Comparison of ENCODE assay signal across 14 cellular contexts in the genomic region with DNA sequence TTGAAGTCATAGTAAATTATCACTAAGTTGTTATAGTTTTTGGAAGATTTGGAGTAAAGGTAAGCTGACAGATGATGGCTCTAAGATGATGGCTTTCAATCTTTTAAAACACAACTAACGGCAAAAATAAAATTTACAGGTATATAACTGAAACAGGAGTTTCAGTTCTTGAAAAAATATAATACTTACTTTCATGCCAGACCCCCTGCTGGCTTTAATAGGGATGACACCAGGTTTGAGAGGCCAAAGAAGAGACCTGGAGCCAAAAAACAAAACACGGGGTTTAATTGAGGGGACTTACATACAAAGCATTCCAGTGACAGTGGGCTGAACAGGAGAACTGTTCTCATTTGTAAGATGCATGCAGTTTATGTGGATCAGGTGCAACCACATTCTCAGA.
DNase-seq lines count a peak whose midpoint lies in the region; ATAC-seq and TF ChIP-seq lines count a peak whose summit lies in the region.
"Had no signal": no experiment of that assay in that cellular context is flagged by ENCODE, and none has a peak within 500 bp of the region (broad histone marks: within the 10 kb centered on the region; RNA-seq: fewer than 3 reads in every experiment).

No MANE protein-coding gene starts in this region.

- H3K36me3 ChIP-seq in HCT116 (ENCODE audit: control insufficient read depth in 1 of 2, insufficient read depth in 2 of 2, low read length in 2 of 2) (no peaks in the 10 kb centered on the region), OCI-LY7 (ENCODE audit: insufficient read depth, low read length) (no peaks in the 10 kb centered on the region)
- H3K36me3 ChIP-seq: SJSA1 had no signal

- no peak overlapping the region for H3K4me2 ChIP-seq in HCT116 (ENCODE audit: low read length)
- H3K4me2 ChIP-seq in OCI-LY7 (ENCODE audit: low read length), result peak overlapping the region; percentile 23; the same call in 1 of the 2 replicates

- H3K9ac ChIP-seq in HCT116 (ENCODE audit: low read length), result no peak overlapping the region

- H3K4me3 ChIP-seq in HCT116 (replicated peaks in 1 of 2; ENCODE audit: low read depth in 1 of 2, low read length in 2 of 2), result no peak overlapping the region
- no peak overlapping the region for H3K4me3 ChIP-seq in OCI-LY7 (ENCODE audit: low read depth, low read length, poor library complexity, severe bottlenecking)
- H3K4me3 ChIP-seq: SJSA1 had no signal

- peaks cover 18% of the 10 kb centered on the region for H3K27me3 ChIP-seq in HCT116 (ENCODE audit: insufficient read depth, low read length)
- H3K27me3 ChIP-seq: SJSA1 had no signal

- H3K9me2 ChIP-seq in HCT116 (ENCODE audit: insufficient read depth) (no peaks in the 10 kb centered on the region), OCI-LY7 (ENCODE audit: insufficient read depth, low read length) (no peaks in the 10 kb centered on the region)

- intact Hi-C loops in HCT116 (cut with micrococcal nuclease) (no loop called here), OCI-LY7 (cut with micrococcal nuclease; ENCODE audit: unreplicated experiment) (no loop called here), left colon (cut with DNase I, micrococcal nuclease) (no loop called here)

- H2AFZ ChIP-seq in HCT116 (ENCODE audit: low read depth, low read length, poor library complexity, severe bottlenecking), result no peak overlapping the region
- H2AFZ ChIP-seq in OCI-LY7 (ENCODE audit: low read length), result peak overlapping the region; percentile 15; the same call in 1 of the 2 replicates

- TF ChIP-seq POLR2A in HCT116 (IDR thresholded peaks at IDR 0.05; ENCODE audit: borderline replicate concordance, extremely low read depth, insufficient read depth, insufficient read length), result no peak

- BruUV-seq in HCT116 (replicated peaks; lab: Mats Ljungman, UMichigan), result no TSS peak
- no TSS peak for BruUV-seq in OCI-LY7 (replicated peaks; lab: Mats Ljungman, UMichigan)

- RAD21 ChIA-PET in HCT116 (lab: Charles Lee; ENCODE audit: low non-redundant PET in 1 of 2, low total read pairs in 2 of 2, uncharacterized antibody in 2 of 2, unreplicated experiment in 2 of 2), result no interaction called here

- H3K9me3 ChIP-seq in HCT116 (ENCODE audit: control insufficient read depth in 1 of 2, insufficient read depth in 1 of 2, low read depth in 1 of 2, low read length in 2 of 2), result no peaks in the 10 kb centered on the region
- no peaks in the 10 kb centered on the region for H3K9me3 ChIP-seq in OCI-LY7 (ENCODE audit: low read length)
- H3K9me3 ChIP-seq: SJSA1 had no signal

- POLR2A ChIA-PET in HCT116 (lab: Charles Lee) (no interaction called here), OCI-LY7 (lab: Charles Lee) (interaction anchor here (0.6 kb wide), 1 partner anchor 909 kb away, joined by 3 read pairs; no protein-coding TSS in a partner anchor)

- TF ChIP-seq CTCF in HCT116 (IDR thresholded peaks at IDR 0.05 in 2 of 3, conservative IDR thresholded peaks at IDR 0.05 in 1 of 3; ENCODE audit: borderline replicate concordance in 1 of 3, insufficient read depth in 1 of 3, low read depth in 2 of 3, low read length in 2 of 3) (peak in 2 of 3 experiments; percentile 30 to 43; a peak in 3 of 6 replicates), OCI-LY7 (conservative IDR thresholded peaks at IDR 0.05; ENCODE audit: low read length) (peak; percentile 75)

- no peaks in the 10 kb centered on the region for H3K4me1 ChIP-seq in HCT116 (ENCODE audit: control insufficient read depth in 1 of 2, insufficient read depth in 2 of 2, low read length in 2 of 2)
- no peaks in the 10 kb centered on the region for H3K4me1 ChIP-seq in OCI-LY7 (ENCODE audit: insufficient read depth, low read length, poor library complexity, severe bottlenecking)
- H3K4me1 ChIP-seq: SJSA1 had no signal

- ATAC-seq in HCT116 (peak; percentile 40; the same call in 1 of the 2 replicates), HG03565 (IDR thresholded peaks at IDR 0.05; ENCODE audit: unreplicated experiment) (no peak), left colon (no peak)

- TF ChIP-seq RAD21 in HCT116 (IDR thresholded peaks at IDR 0.05; ENCODE audit: low read depth), result no peak

- peak; percentile 10 for DNase-seq in ELR (ENCODE audit: low read depth)
- DNase-seq in HCT116 (ENCODE audit: low read depth, low spot score), result no peak
- peak; percentile 37 for DNase-seq in OCI-LY7 (ENCODE audit: low spot score)
- peak; percentile 1 for DNase-seq in kidney glomerular epithelial cell (lab: John Stamatoyannopoulos, UW)
- DNase-seq in dedifferentiated amniotic fluid mesenchymal stem cell (ENCODE audit: extremely low spot score), result no peak
- DNase-seq in cortex of kidney (lab: John Stamatoyannopoulos, UW), result no peak
- no peak for DNase-seq in left colon
- DNase-seq: activated CD4-positive, alpha-beta T cell treated with anti-CD3 and anti-CD28 coated beads, Interleukin-2, amount 50 U/mL, for 4 hours; C1 segment of cervical spinal cord; islet precursor cell; NCI-H2107; stimulated activated CD4-positive, alpha-beta T cell treated with anti-CD3 and anti-CD28 coated beads, Interleukin-4, amount 100 ng/mL, for 1 hour had no signal

- H4K20me1 ChIP-seq in HCT116 (ENCODE audit: insufficient read depth), result no peaks in the 10 kb centered on the region
- H4K20me1 ChIP-seq in OCI-LY7 (ENCODE audit: insufficient read depth, low read length), result no peaks in the 10 kb centered on the region

- H3K27ac ChIP-seq in HCT116 (ENCODE audit: low read depth, low read length) (no peak overlapping the region), OCI-LY7 (ENCODE audit: low read depth, low read length, poor library complexity, severe bottlenecking) (no peak overlapping the region)
- H3K27ac ChIP-seq: SJSA1 had no signal

- CTCF ChIA-PET in HCT116 (lab: Charles Lee), result interaction anchor here (1.7 kb wide), 1 partner anchor 13 kb away, joined by 5 read pairs; no protein-coding TSS in a partner anchor
- CTCF ChIA-PET in OCI-LY7 (lab: Charles Lee; ENCODE audit: unreplicated experiment), result no interaction called here

- H3K79me2 ChIP-seq in HCT116 (ENCODE audit: insufficient read depth, low read length) (no peaks in the 10 kb centered on the region), OCI-LY7 (ENCODE audit: insufficient read depth, low read depth, low read length) (no peaks in the 10 kb centered on the region)

TF ChIP-seq in HCT116, 20 proteins besides CTCF, POLR2A, EP300 and RAD21 (continues in another document):
- no peak for TF ChIP-seq JUND (IDR thresholded peaks at IDR 0.05)
- TF ChIP-seq POLR2AphosphoS5 (IDR thresholded peaks at IDR 0.05; ENCODE audit: low read depth, low read length), result no peak
- TF ChIP-seq, protein P1, sequence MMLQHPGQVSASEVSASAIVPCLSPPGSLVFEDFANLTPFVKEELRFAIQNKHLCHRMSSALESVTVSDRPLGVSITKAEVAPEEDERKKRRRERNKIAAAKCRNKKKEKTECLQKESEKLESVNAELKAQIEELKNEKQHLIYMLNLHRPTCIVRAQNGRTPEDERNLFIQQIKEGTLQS (IDR thresholded peaks at IDR 0.05), result no peak
- TF ChIP-seq, protein P2, sequence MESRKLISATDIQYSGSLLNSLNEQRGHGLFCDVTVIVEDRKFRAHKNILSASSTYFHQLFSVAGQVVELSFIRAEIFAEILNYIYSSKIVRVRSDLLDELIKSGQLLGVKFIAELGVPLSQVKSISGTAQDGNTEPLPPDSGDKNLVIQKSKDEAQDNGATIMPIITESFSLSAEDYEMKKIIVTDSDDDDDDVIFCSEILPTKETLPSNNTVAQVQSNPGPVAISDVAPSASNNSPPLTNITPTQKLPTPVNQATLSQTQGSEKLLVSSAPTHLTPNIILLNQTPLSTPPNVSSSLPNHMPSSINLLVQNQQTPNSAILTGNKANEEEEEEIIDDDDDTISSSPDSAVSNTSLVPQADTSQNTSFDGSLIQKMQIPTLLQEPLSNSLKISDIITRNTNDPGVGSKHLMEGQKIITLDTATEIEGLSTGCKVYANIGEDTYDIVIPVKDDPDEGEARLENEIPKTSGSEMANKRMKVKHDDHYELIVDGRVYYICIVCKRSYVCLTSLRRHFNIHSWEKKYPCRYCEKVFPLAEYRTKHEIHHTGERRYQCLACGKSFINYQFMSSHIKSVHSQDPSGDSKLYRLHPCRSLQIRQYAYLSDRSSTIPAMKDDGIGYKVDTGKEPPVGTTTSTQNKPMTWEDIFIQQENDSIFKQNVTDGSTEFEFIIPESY (IDR thresholded peaks at IDR 0.05; ENCODE audit: extremely low read depth, insufficient replicate concordance, low read length), result no peak
- TF ChIP-seq CBX3 (IDR thresholded peaks at IDR 0.05; ENCODE audit: low read depth), result no peak
- TF ChIP-seq EZH2 (IDR thresholded peaks at IDR 0.05), result no peak
- no peak for TF ChIP-seq SRF (IDR thresholded peaks at IDR 0.05; ENCODE audit: low read depth)
- no peak for TF ChIP-seq SIN3A (IDR thresholded peaks at IDR 0.05; ENCODE audit: low read depth)
- no peak for TF ChIP-seq EGR1 (IDR thresholded peaks at IDR 0.05; ENCODE audit: low read depth)
- TF ChIP-seq EZH2phosphoT487 (IDR thresholded peaks at IDR 0.05; ENCODE audit: borderline replicate concordance), result no peak
- TF ChIP-seq, protein P3, sequence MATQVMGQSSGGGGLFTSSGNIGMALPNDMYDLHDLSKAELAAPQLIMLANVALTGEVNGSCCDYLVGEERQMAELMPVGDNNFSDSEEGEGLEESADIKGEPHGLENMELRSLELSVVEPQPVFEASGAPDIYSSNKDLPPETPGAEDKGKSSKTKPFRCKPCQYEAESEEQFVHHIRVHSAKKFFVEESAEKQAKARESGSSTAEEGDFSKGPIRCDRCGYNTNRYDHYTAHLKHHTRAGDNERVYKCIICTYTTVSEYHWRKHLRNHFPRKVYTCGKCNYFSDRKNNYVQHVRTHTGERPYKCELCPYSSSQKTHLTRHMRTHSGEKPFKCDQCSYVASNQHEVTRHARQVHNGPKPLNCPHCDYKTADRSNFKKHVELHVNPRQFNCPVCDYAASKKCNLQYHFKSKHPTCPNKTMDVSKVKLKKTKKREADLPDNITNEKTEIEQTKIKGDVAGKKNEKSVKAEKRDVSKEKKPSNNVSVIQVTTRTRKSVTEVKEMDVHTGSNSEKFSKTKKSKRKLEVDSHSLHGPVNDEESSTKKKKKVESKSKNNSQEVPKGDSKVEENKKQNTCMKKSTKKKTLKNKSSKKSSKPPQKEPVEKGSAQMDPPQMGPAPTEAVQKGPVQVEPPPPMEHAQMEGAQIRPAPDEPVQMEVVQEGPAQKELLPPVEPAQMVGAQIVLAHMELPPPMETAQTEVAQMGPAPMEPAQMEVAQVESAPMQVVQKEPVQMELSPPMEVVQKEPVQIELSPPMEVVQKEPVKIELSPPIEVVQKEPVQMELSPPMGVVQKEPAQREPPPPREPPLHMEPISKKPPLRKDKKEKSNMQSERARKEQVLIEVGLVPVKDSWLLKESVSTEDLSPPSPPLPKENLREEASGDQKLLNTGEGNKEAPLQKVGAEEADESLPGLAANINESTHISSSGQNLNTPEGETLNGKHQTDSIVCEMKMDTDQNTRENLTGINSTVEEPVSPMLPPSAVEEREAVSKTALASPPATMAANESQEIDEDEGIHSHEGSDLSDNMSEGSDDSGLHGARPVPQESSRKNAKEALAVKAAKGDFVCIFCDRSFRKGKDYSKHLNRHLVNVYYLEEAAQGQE (IDR thresholded peaks at IDR 0.05; ENCODE audit: low read depth), result no peak
- TF ChIP-seq, protein P4, sequence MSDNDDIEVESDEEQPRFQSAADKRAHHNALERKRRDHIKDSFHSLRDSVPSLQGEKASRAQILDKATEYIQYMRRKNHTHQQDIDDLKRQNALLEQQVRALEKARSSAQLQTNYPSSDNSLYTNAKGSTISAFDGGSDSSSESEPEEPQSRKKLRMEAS (IDR thresholded peaks at IDR 0.05), result no peak

Comparison
In these comparisons a context has a peak if more than half of its experiments do, and no peak if none do; other contexts are left out.
1. DNase-seq: peak in ELR (single experiment), OCI-LY7 (single experiment) and kidney glomerular epithelial cell (single experiment); none in HCT116 (single experiment), dedifferentiated amniotic fluid mesenchymal stem cell (single experiment), cortex of kidney (single experiment) and left colon (0 of 2).